In the genomic region with DNA sequence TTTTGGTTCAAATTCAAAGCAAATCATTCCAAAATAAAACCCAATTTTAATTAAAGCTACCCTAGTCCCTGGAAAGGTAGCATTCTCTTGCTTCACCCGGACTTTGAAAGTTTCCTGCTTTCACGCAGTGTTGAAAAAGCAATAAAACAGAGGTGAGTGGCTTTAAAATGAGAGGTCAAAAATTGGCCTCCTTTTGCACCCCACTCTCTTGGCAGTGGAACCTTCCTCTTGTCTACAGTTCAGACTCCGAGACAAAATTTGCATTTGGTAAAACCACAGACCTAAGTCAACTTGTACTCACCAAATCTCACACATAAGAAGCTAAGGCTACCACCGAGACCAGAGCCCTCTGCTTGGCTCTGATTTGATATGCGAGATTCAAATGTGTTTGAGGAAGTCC, we compare ENCODE assay signal across 15 cellular contexts.
DNase-seq lines count a peak whose midpoint lies in the region; ATAC-seq and TF ChIP-seq lines count a peak whose summit lies in the region.
"Had no signal": no experiment of that assay in that cellular context is flagged by ENCODE, and none has a peak within 500 bp of the region (broad histone marks: within the 10 kb centered on the region; RNA-seq: fewer than 3 reads in every experiment).

No MANE protein-coding gene starts in this region.

- H3K27ac ChIP-seq in OCI-LY3 (ENCODE audit: low read length), result 0 out of 2 replicates have a peak overlapping the region, but pooled peaks have one; percentile 10
- H3K27ac ChIP-seq: prostate gland had no signal

- H3K9me3 Mint-ChIP-seq in osteocyte (ENCODE audit: unreplicated experiment), result no peaks in the 10 kb centered on the region

- peaks cover 45% of the 10 kb centered on the region for H3K4me1 ChIP-seq in OCI-LY3 (ENCODE audit: low read length)
- H3K4me1 ChIP-seq: prostate gland had no signal

- no peak overlapping the region for H2AFZ ChIP-seq in OCI-LY3 (ENCODE audit: low read depth, low read length)

- H3K27ac Mint-ChIP-seq in osteocyte (ENCODE audit: unreplicated experiment), result no peak overlapping the region
- H3K27ac Mint-ChIP-seq: activated CD4-positive, alpha-beta T cell treated with anti-CD3 and anti-CD28 coated beads for 36 hours had no signal

- H3K4me1 Mint-ChIP-seq in osteocyte (ENCODE audit: unreplicated experiment), result peaks cover 7% of the 10 kb centered on the region

- H3K27me3 ChIP-seq in OCI-LY3 (ENCODE audit: low read depth, low read length), result no peaks in the 10 kb centered on the region

- no peaks in the 10 kb centered on the region for H3K79me2 ChIP-seq in OCI-LY3 (ENCODE audit: low read length)

- H3K36me3 Mint-ChIP-seq in osteocyte (ENCODE audit: unreplicated experiment), result no peaks in the 10 kb centered on the region

- H3K4me3 ChIP-seq in OCI-LY3 (ENCODE audit: low read length), result peak overlapping the region; percentile 59
- H3K4me3 ChIP-seq: K562, prostate gland had no signal

- DNase-seq in osteocyte (ENCODE audit: extremely low spot score, unreplicated experiment), result no peak
- DNase-seq in NOMO-1 (lab: John Stamatoyannopoulos, UW; ENCODE audit: unreplicated experiment in 2 of 2), result no peak
- DNase-seq in NCI-H1930 (lab: John Stamatoyannopoulos, UW), result no peak
- DNase-seq: activated CD4-positive, alpha-beta T cell treated with anti-CD3 and anti-CD28 coated beads for 36 hours; anterior cingulate cortex; DMS 273 treated with DMSO at 0.1 percent for 48 hours; NCI-H187; stimulated activated naive CD4-positive, alpha-beta T cell had no signal

- TF ChIP-seq CTCF in OCI-LY3 (IDR thresholded peaks at IDR 0.05; ENCODE audit: low read depth, low read length) (no peak), osteocyte (IDR thresholded peaks at IDR 0.05) (no peak)

- H3K36me3 ChIP-seq in OCI-LY3 (replicated peaks; ENCODE audit: low read depth, low read length), result no peaks in the 10 kb centered on the region
- H3K36me3 ChIP-seq: prostate gland had no signal

- H3K9ac ChIP-seq in OCI-LY3 (ENCODE audit: low read length), result no peak overlapping the region

- H4K20me1 ChIP-seq in OCI-LY3 (ENCODE audit: insufficient read depth, low read length), result no peaks in the 10 kb centered on the region

- H3K4me3 Mint-ChIP-seq in osteocyte (ENCODE audit: unreplicated experiment), result no peak overlapping the region
- H3K4me3 Mint-ChIP-seq: activated CD4-positive, alpha-beta T cell treated with anti-CD3 and anti-CD28 coated beads for 36 hours had no signal

- H3K4me2 ChIP-seq in OCI-LY3 (ENCODE audit: low read length), result peak overlapping the region; percentile 83

- no peaks in the 10 kb centered on the region for H3K9me3 ChIP-seq in OCI-LY3 (ENCODE audit: insufficient read depth, low read length)
- H3K9me3 ChIP-seq: prostate gland had no signal

- H3K27me3 Mint-ChIP-seq in osteocyte (ENCODE audit: unreplicated experiment), result no peaks in the 10 kb centered on the region
- H3K27me3 Mint-ChIP-seq: activated CD4-positive, alpha-beta T cell treated with anti-CD3 and anti-CD28 coated beads for 36 hours had no signal

- ATAC-seq in GM18498 (IDR thresholded peaks at IDR 0.05; ENCODE audit: unreplicated experiment), result peak; percentile 96
- peak; percentile 85 for ATAC-seq in GM19463 (IDR thresholded peaks at IDR 0.05; ENCODE audit: unreplicated experiment)
- ATAC-seq in HG03025 (IDR thresholded peaks at IDR 0.05; ENCODE audit: low FRiP score, unreplicated experiment), result peak; percentile 63
- no peak for ATAC-seq in HG03097 (IDR thresholded peaks at IDR 0.05; ENCODE audit: low FRiP score, unreplicated experiment)
- ATAC-seq: activated CD4-positive, alpha-beta T cell treated with anti-CD3 and anti-CD28 coated beads for 36 hours; K562 had no signal
